In genomic region chr17:81487487-81488275, GRCh38 we compare ENCODE assay signal across 8 cellular contexts. TPM values are rescaled to one million over a fixed set of nuclear protein-coding genes. Genes with fewer than 3 reads are reported as not detected.
DNase-seq lines count a peak whose midpoint lies in the region; ATAC-seq, FAIRE-seq and TF ChIP-seq lines count a peak whose summit lies in the region.

No MANE protein-coding gene starts in this region.

- ATAC-seq in HG02588 (IDR thresholded peaks at IDR 0.05; ENCODE audit: unreplicated experiment) (peak; percentile 62), GM21737 (IDR thresholded peaks at IDR 0.05; ENCODE audit: unreplicated experiment) (no peak)

- no peak overlapping the region for H3K9ac ChIP-seq in H1 (replicated peaks in 1 of 4; ENCODE audit: extremely low read depth in 1 of 4, low read depth in 3 of 4, low read length in 3 of 4)

- peak; percentile 75 for DNase-seq in Caki2 (ENCODE audit: low read depth)
- peak; percentile 63 for DNase-seq in NCI-H446 treated with DMSO at 0.1 percent for 48 hours (lab: John Stamatoyannopoulos, UW)
- DNase-seq in activated CD8-positive, alpha-beta memory T cell treated with anti-CD3 and anti-CD28 coated beads for 4 hours (ENCODE audit: low read depth in 2 of 2) = peak; percentile 57 to 62
- peak in 1 of 2 experiments; percentile 87 for DNase-seq in H1 (ENCODE audit: low read depth in 1 of 2, low spot score in 2 of 2)
- peak; percentile 95 for DNase-seq in mesenteric fat pad (ENCODE audit: low spot score)
- DNase-seq in stimulated activated CD8-positive, alpha-beta memory T cell treated with anti-CD3 and anti-CD28 coated beads, Interleukin-15, amount 100 ng/mL, for 1 hour (ENCODE audit: low read depth) = peak; percentile 55

- H4K8ac ChIP-seq in H1 (ENCODE audit: extremely low read depth, insufficient read depth, low read length) = peak overlapping the region; percentile 88

- H2BK120ac ChIP-seq in H1 (replicated peaks; ENCODE audit: low read depth, low read length) = no peak overlapping the region

- H3K56ac ChIP-seq in H1 (replicated peaks; ENCODE audit: insufficient read length, low read depth, low read length) = peak overlapping the region; percentile 46

- in situ Hi-C loops in Caki2 (cut with HindIII; ENCODE audit: low pct_unique_long_range_greater_than_20kb, low sequenced_read_pairs) = no loop called here

- H3K23ac ChIP-seq in H1 (ENCODE audit: insufficient read length) = no peak overlapping the region

- H3K18ac ChIP-seq in H1 (ENCODE audit: extremely low read depth, low read length) = peak overlapping the region; percentile 32

- H3K27ac ChIP-seq in H1 (ENCODE audit: low read depth, low read length) = no peak overlapping the region; the same call in 1 of the 2 replicates

- POLR2A ChIA-PET in H1 (lab: Charles Lee; ENCODE audit: partially characterized antibody) = interaction anchor here (3.7 to 35.8 kb wide), 2 partner anchors 11 to 28 kb away, joined by 22 to 1004 read pairs; partner anchors contain the start of genes ACTG1 and FSCN2

- no peak overlapping the region for H2AK5ac ChIP-seq in H1 (ENCODE audit: low read depth, low read length)

- H4K5ac ChIP-seq in H1 (ENCODE audit: insufficient read length, low read depth, low read length) = peak overlapping the region; percentile 88

- TF ChIP-seq POLR2A in H1 (IDR thresholded peaks at IDR 0.05; ENCODE audit: control extremely low read depth in 1 of 2, low read depth in 2 of 2, low read length in 2 of 2) = no peak

- no peaks in the 10 kb centered on the region for H4K20me1 ChIP-seq in H1 (replicated peaks in 1 of 2; ENCODE audit: control insufficient read depth in 1 of 2, insufficient read depth in 2 of 2, low read length in 2 of 2)

- CTCF ChIA-PET in H1 (lab: Charles Lee; ENCODE audit: partially characterized antibody) = interaction anchor here (1.1 kb wide), 1 partner anchor 93 kb away, joined by 3 read pairs; the partner anchor contains the start of gene BAHCC1

- no peak overlapping the region for H2BK20ac ChIP-seq in H1 (ENCODE audit: low read length)

- TF ChIP-seq EP300 in H1 (IDR thresholded peaks at IDR 0.05; ENCODE audit: borderline replicate concordance in 1 of 2, low read depth in 2 of 2, low read length in 2 of 2) = no peak

- no peaks in the 10 kb centered on the region for H3K79me1 ChIP-seq in H1 (ENCODE audit: low read depth, low read length)

- peaks cover 10% of the 10 kb centered on the region; the same call in 1 of the 2 replicates for H3K23me2 ChIP-seq in H1 (ENCODE audit: low read depth, low read length)

- H3K9me3 ChIP-seq in H1 (ENCODE audit: insufficient read depth in 2 of 2, low read depth in 1 of 2, low read length in 1 of 2) = no peaks in the 10 kb centered on the region

- H2AFZ ChIP-seq in H1 (ENCODE audit: low read length) = no peak overlapping the region; the same call in 1 of the 2 replicates

- H3K27me3 ChIP-seq in H1 (replicated peaks in 1 of 4; ENCODE audit: control insufficient read depth in 3 of 4, extremely low read depth in 1 of 4, insufficient read depth in 3 of 4, low read length in 3 of 4) = peaks cover 4 to 22% (median 18%) of the 10 kb centered on the region in 4 experiments

- FAIRE-seq in H1 (lab: Jason Lieb, UNC) = no peak

- H3K4ac ChIP-seq in H1 (replicated peaks; ENCODE audit: insufficient read length, low read depth, low read length) = no peak overlapping the region

- TF ChIP-seq CTCF in H1 (IDR thresholded peaks at IDR 0.05; ENCODE audit: control extremely low read depth in 1 of 3, insufficient read depth in 1 of 3, low read depth in 1 of 3, low read length in 3 of 3) = no peak

- H3K4me3 ChIP-seq in H1 (ENCODE audit: extremely low read depth in 1 of 4, insufficient read depth in 2 of 4, low read depth in 3 of 4, low read length in 4 of 4) = peak overlapping the region; percentile 12 to 60 (median 22); a peak in 5 of 8 replicates

- no peaks in the 10 kb centered on the region for H3K79me2 ChIP-seq in H1 (ENCODE audit: control insufficient read depth in 1 of 2, insufficient read depth in 2 of 2, low read length in 2 of 2)

- H3K14ac ChIP-seq in H1 (ENCODE audit: insufficient read length) = no peak overlapping the region

- 11% methylated on average over 71 of the region's 87 CpGs; no CpG with 5 or more reads in 1 of the 2 experiments for WGBS in H1 (ENCODE audit: extremely low coverage in 1 of 2, insufficient coverage in 1 of 2, insufficient read length in 1 of 2, insufficient replicate concordance in 2 of 2, low coverage in 1 of 2, low lambda C conversion rate in 2 of 2, missing lambda C conversion rate in 1 of 2), 2 experiments

- no peaks in the 10 kb centered on the region for H3K36me3 ChIP-seq in H1 (ENCODE audit: control insufficient read depth in 2 of 4, insufficient read depth in 4 of 4, low read length in 3 of 4)

- H2BK5ac ChIP-seq in H1 (ENCODE audit: low read depth, low read length) = no peak overlapping the region; the same call in 1 of the 2 replicates

- peak overlapping the region; percentile 85 for H4K91ac ChIP-seq in H1 (replicated peaks; ENCODE audit: insufficient read length, low read length)

- no peak for TF ChIP-seq RAD21 in H1 (IDR thresholded peaks at IDR 0.05 in 1 of 2, conservative IDR thresholded peaks at IDR 0.05 in 1 of 2; ENCODE audit: low read depth in 2 of 2, low read length in 2 of 2)

- peaks cover 6 to 40% (median 29%) of the 10 kb centered on the region in 4 experiments for H3K4me1 ChIP-seq in H1 (replicated peaks in 1 of 4; ENCODE audit: control insufficient read depth in 3 of 4, insufficient read depth in 4 of 4, low read length in 3 of 4)

- peak overlapping the region; percentile 27; the same call in 1 of the 2 replicates for H2BK12ac ChIP-seq in H1 (ENCODE audit: low read depth, low read length)

- no peak overlapping the region for H2BK15ac ChIP-seq in H1 (ENCODE audit: low read length)

- H3K4me2 ChIP-seq in H1 (ENCODE audit: insufficient read depth in 1 of 2, low read depth in 2 of 2, low read length in 2 of 2) = peak overlapping the region; percentile 59 to 69

TF ChIP-seq in H1, 55 proteins besides CTCF, POLR2A, EP300 and RAD21 (continues in another document):
- TF ChIP-seq ASH2L (IDR thresholded peaks at IDR 0.05; ENCODE audit: low read length) (no peak), MAX (IDR thresholded peaks at IDR 0.05) (peak; percentile 51), ATF2 (IDR thresholded peaks at IDR 0.05; ENCODE audit: low read length) (no peak), EGR1 (IDR thresholded peaks at IDR 0.05; ENCODE audit: borderline replicate concordance, low read depth, low read length) (no peak), CREB1 (IDR thresholded peaks at IDR 0.05) (no peak), E2F6 (IDR thresholded peaks at IDR 0.05) (peak; percentile 85), CHD1 (IDR thresholded peaks at IDR 0.05; ENCODE audit: low read depth, low read length) (no peak), SP4 (IDR thresholded peaks at IDR 0.05; ENCODE audit: low read length) (no peak), FOSL1 (IDR thresholded peaks at IDR 0.05; ENCODE audit: insufficient read depth, low read depth, low read length) (no peak), CTBP2 (IDR thresholded peaks at IDR 0.05; ENCODE audit: borderline replicate concordance, insufficient read depth, insufficient read length, low read length) (no peak), JUND (IDR thresholded peaks at IDR 0.05; ENCODE audit: low read length) (no peak)

RNA-seq across cellular contexts. Expression of gene ACTG1, which starts 24.9 kb away (rescaled TPM):
- 3,719 and 3,770 TPM in 2 replicates for total RNA-seq in Caki2 (2014; rRNA removed; shearing (Covaris generic); ENCODE audit: low replicate concordance)
- 3,535 and 3,691 TPM in 2 replicates for total RNA-seq in H1 (2021; fragmentation: NEBNext Ultra II Directional; extraction: Animal tissue kit (Norgen Biotek cat#: 25700))
- polyA plus RNA-seq in H1 (2011; rRNA removed) = 5,010 and 7,420 TPM in 2 replicates
- polyA plus RNA-seq in H1 (2011; cell fraction: cytosol; rRNA removed) = 3,868 TPM
- 4,694 TPM for polyA plus RNA-seq in H1 (2011; cell fraction: nucleus; rRNA removed)
- 3,170 to 3,474 TPM (median 3,377 TPM) in 4 replicates for polyA plus RNA-seq in H1 (2012, experiment 1 of 2)
- 3,649 TPM for polyA plus RNA-seq in H1 (2012, experiment 2 of 2)
- polyA plus RNA-seq in H1 (2013, experiment 1 of 2) = 4,243 TPM
- polyA plus RNA-seq in H1 (2013, experiment 2 of 2) = 4,284 TPM
- polyA minus RNA-seq in H1 (2011; rRNA and poly(A)+ RNA removed) = 1,111 and 1,306 TPM in 2 replicates
- polyA minus RNA-seq in H1 (2011; cell fraction: cytosol; rRNA and poly(A)+ RNA removed) = 1,521 TPM
- 1,666 TPM for polyA minus RNA-seq in H1 (2011; cell fraction: nucleus; rRNA and poly(A)+ RNA removed)
- 1,641 TPM for total RNA-seq in mesenteric fat pad

RNA-seq across cellular contexts. Expression of gene FSCN2, which starts 40.5 kb away (rescaled TPM):
- total RNA-seq in Caki2 (2014; rRNA removed; shearing (Covaris generic); ENCODE audit: low replicate concordance) = 0.37 and 1.6 TPM in 2 replicates
- total RNA-seq in H1 (2021; fragmentation: NEBNext Ultra II Directional; extraction: Animal tissue kit (Norgen Biotek cat#: 25700)) = 0.30 TPM in 1 of 2 replicates, not detected in the other
- polyA plus RNA-seq in H1 (2011; rRNA removed) = 0.18 and 0.44 TPM in 2 replicates
- polyA plus RNA-seq in H1 (2011; cell fraction: cytosol; rRNA removed) = 0.14 TPM
- 0.88 TPM for polyA plus RNA-seq in H1 (2011; cell fraction: nucleus; rRNA removed)
- 0.12 to 0.43 TPM (median 0.30 TPM) in 4 replicates for polyA plus RNA-seq in H1 (2012, experiment 1 of 2)
- 0.28 TPM for polyA plus RNA-seq in H1 (2012, experiment 2 of 2)
- not detected for polyA plus RNA-seq in H1 (2013, experiment 1 of 2)
- polyA plus RNA-seq in H1 (2013, experiment 2 of 2) = 0.07 TPM
- polyA minus RNA-seq in H1 (2011; rRNA and poly(A)+ RNA removed) = 0.09 and 0.10 TPM in 2 replicates
- not detected for polyA minus RNA-seq in H1 (2011; cell fraction: cytosol; rRNA and poly(A)+ RNA removed)
- 0.90 TPM for polyA minus RNA-seq in H1 (2011; cell fraction: nucleus; rRNA and poly(A)+ RNA removed)
- 0.39 TPM for total RNA-seq in mesenteric fat pad
